In genomic region chrX:105796877-105797276, GRCh38 we compare ENCODE assay signal across 4 cellular contexts. TPM values are rescaled to one million over a fixed set of nuclear protein-coding genes. Genes with fewer than 3 reads are reported as not detected.
"Had no signal": no experiment of that assay in that cellular context is flagged by ENCODE, and none has a peak within 500 bp of the region (broad histone marks: within the 10 kb centered on the region; RNA-seq: fewer than 3 reads in every experiment).

No MANE protein-coding gene starts in this region.

RNA-seq across cellular contexts. Expression of gene NRK, which starts 25.5 kb away (rescaled TPM):
- total RNA-seq: activated CD4-positive, alpha-beta T cell treated with anti-CD3 and anti-CD28 coated beads for 36 hours; activated CD8-positive, alpha-beta memory T cell treated with anti-CD3 and anti-CD28 coated beads, Interleukin-2, amount 10 ng/mL, durations not matched to agents 7 days and 5 days; activated CD8-positive, alpha-beta T cell treated with anti-CD3 and anti-CD28 coated beads, Interleukin-2, amount 10 ng/mL, durations not matched to agents 7 days and 5 days; activated T-helper 2 cell treated with anti-CD3 and anti-CD28 coated beads, Interferon-gamma antibody, Interleukin-2, Interleukin-4, amounts not matched to agents 10 μg/mL and 5 μg/mL and 100 μg/mL, durations not matched to agents 14 hours and 24 hours and 36 hours had no signal
